10 cellular contexts compared by ENCODE assay signal in genomic region chr22:45242778-45243191, GRCh38. TPM values are rescaled to one million over a fixed set of nuclear protein-coding genes. Genes with fewer than 3 reads are reported as not detected.
DNase-seq lines count a peak whose midpoint lies in the region; ATAC-seq and TF ChIP-seq lines count a peak whose summit lies in the region.
"Had no signal": no experiment of that assay in that cellular context is flagged by ENCODE, and none has a peak within 500 bp of the region (broad histone marks: within the 10 kb centered on the region; RNA-seq: fewer than 3 reads in every experiment).

No MANE protein-coding gene starts in this region.

- POLR2A ChIA-PET in MCF 10A (lab: Yijun Ruan, JAX) = no interaction called here

- BruUV-seq in MCF 10A (replicated peaks; lab: Mats Ljungman, UMichigan) (no TSS peak), mammary epithelial cell (replicated peaks; lab: Mats Ljungman, UMichigan) (no TSS peak)

- peaks cover 6% of the 10 kb centered on the region for H3K36me3 Mint-ChIP-seq in MCF 10A (ENCODE audit: insufficient read depth, unreplicated experiment)

- dilution Hi-C loops in mammary epithelial cell (cut with HindIII; ENCODE audit: low sequenced_read_pairs) = no loop called here

- in situ Hi-C loops in mammary epithelial cell (cut with MboI; ENCODE audit: low sequenced_read_pairs in 2 of 2) = no loop called here

- no peaks in the 10 kb centered on the region for H3K27me3 ChIP-seq in mammary epithelial cell (ENCODE audit: insufficient read depth, low read length)

- no peaks in the 10 kb centered on the region for H3K9me3 Mint-ChIP-seq in MCF 10A (ENCODE audit: unreplicated experiment)
- H3K9me3 Mint-ChIP-seq: activated naive CD4-positive, alpha-beta T cell treated with anti-CD3 and anti-CD28 coated beads, Interleukin-2, amount 50 U/mL, for 24 hours had no signal

- H3K9me3 ChIP-seq in mammary epithelial cell (replicated peaks; ENCODE audit: insufficient read depth, low read length) = no peaks in the 10 kb centered on the region

- H3K4me1 ChIP-seq in mammary epithelial cell (ENCODE audit: insufficient read depth, low read length) = peaks cover 39% of the 10 kb centered on the region

- peaks cover 3% of the 10 kb centered on the region for H3K36me3 ChIP-seq in mammary epithelial cell (ENCODE audit: insufficient read depth, low read length)

- H3K4me1 Mint-ChIP-seq in MCF 10A (ENCODE audit: insufficient read depth, unreplicated experiment) = peaks cover 13% of the 10 kb centered on the region

- H3K79me2 ChIP-seq in mammary epithelial cell (ENCODE audit: insufficient read depth, low read length) = peaks cover 27% of the 10 kb centered on the region

- no peaks in the 10 kb centered on the region for H4K20me1 ChIP-seq in mammary epithelial cell (ENCODE audit: insufficient read depth, low read length)

- intact Hi-C loops in MCF 10A (cut with micrococcal nuclease) = no loop called here
- intact Hi-C loops in mammary epithelial cell (cut with micrococcal nuclease) = no loop called here

- 57% methylated on average over 6 of the region's 7 CpGs for WGBS in mammary epithelial cell (ENCODE audit: low coverage, missing lambda C conversion rate)

- H3K27ac ChIP-seq in mammary epithelial cell (ENCODE audit: insufficient read depth, low read depth, low read length) = no peak overlapping the region

- no peaks in the 10 kb centered on the region for H3K27me3 Mint-ChIP-seq in MCF 10A (ENCODE audit: insufficient read depth, unreplicated experiment)
- H3K27me3 Mint-ChIP-seq: activated naive CD4-positive, alpha-beta T cell treated with anti-CD3 and anti-CD28 coated beads, Interleukin-2, amount 50 U/mL, for 24 hours had no signal

- no peak overlapping the region for H3K27ac Mint-ChIP-seq in MCF 10A (ENCODE audit: low read depth, unreplicated experiment)
- H3K27ac Mint-ChIP-seq: activated naive CD4-positive, alpha-beta T cell treated with anti-CD3 and anti-CD28 coated beads, Interleukin-2, amount 50 U/mL, for 24 hours had no signal

- TF ChIP-seq CTCF in MCF 10A (IDR thresholded peaks at IDR 0.05; ENCODE audit: unreplicated experiment) (no peak), mammary epithelial cell (conservative IDR thresholded peaks at IDR 0.05 in 1 of 2, IDR thresholded peaks at IDR 0.05 in 1 of 2; ENCODE audit: extremely low read depth in 1 of 2, insufficient read depth in 1 of 2, low read depth in 1 of 2, low read length in 2 of 2) (no peak)

- no peak overlapping the region for H3K4me3 Mint-ChIP-seq in MCF 10A (ENCODE audit: unreplicated experiment)

- no peak overlapping the region for H3K4me2 ChIP-seq in mammary epithelial cell (ENCODE audit: insufficient read depth, low read depth, low read length)

- no peak overlapping the region for H3K4me3 ChIP-seq in mammary epithelial cell (replicated peaks in 1 of 3; ENCODE audit: insufficient read depth in 1 of 3, low read depth in 2 of 3, low read length in 3 of 3)

- peak; percentile 74 for DNase-seq in MCF 10A (ENCODE audit: unreplicated experiment)
- DNase-seq in mammary epithelial cell = no peak
- peak; percentile 23 for DNase-seq in SHP77 treated with DMSO at 0.1 percent for 48 hours (lab: John Stamatoyannopoulos, UW)
- peak; percentile 30 to 71 for DNase-seq in hippocampal formation (lab: John Stamatoyannopoulos, UW)
- no peak for DNase-seq in NOMO-1 treated with dmso at 0.1 percent for 144 hours (lab: John Stamatoyannopoulos, UW; ENCODE audit: unreplicated experiment)
- DNase-seq: stimulated activated CD4-positive, alpha-beta T cell treated with anti-CD3 and anti-CD28 coated beads, Interleukin-15, amount 100 ng/mL, for 24 hours had no signal

- no peak overlapping the region for H3K9ac ChIP-seq in mammary epithelial cell (ENCODE audit: insufficient read depth, low read length)

- no peak overlapping the region for H2AFZ ChIP-seq in mammary epithelial cell (ENCODE audit: low read depth, low read length)

- CTCF ChIA-PET in MCF 10A (lab: Yijun Ruan, JAX) (interaction anchor here (0.5 kb wide), 1 partner anchor 576 kb away, joined by 3 read pairs; no protein-coding TSS in a partner anchor), mammary epithelial cell (lab: Charles Lee; ENCODE audit: low non-redundant PET) (no interaction called here)

- no peak for ATAC-seq in HG02642 (IDR thresholded peaks at IDR 0.05; ENCODE audit: poor library complexity, unreplicated experiment)
- ATAC-seq in GM18520 (IDR thresholded peaks at IDR 0.05; ENCODE audit: unreplicated experiment) = no peak
- no peak for ATAC-seq in GM18502 (IDR thresholded peaks at IDR 0.05; ENCODE audit: poor library complexity, unreplicated experiment)

RNA-seq across cellular contexts. Expression of gene KIAA0930, which starts 2.1 kb away (rescaled TPM):
- 61.9 and 63.4 TPM in 2 replicates for total RNA-seq in MCF 10A (2022)
- 100 to 1,000 TPM; 164 to 199 TPM for total RNA-seq in mammary epithelial cell
- 175 TPM for polyA plus RNA-seq in mammary epithelial cell
- 219 TPM for polyA minus RNA-seq in mammary epithelial cell

RNA-seq across cellular contexts. Expression of gene UPK3A, which starts 42.0 kb away (rescaled TPM):
- not detected in 2 replicates for total RNA-seq in MCF 10A (2022)
- total RNA-seq in mammary epithelial cell = not detected
- polyA plus RNA-seq in mammary epithelial cell = not detected
- polyA minus RNA-seq in mammary epithelial cell = not detected

Comparison
In these comparisons a context has a peak if more than half of its experiments do, and no peak if none do; other contexts are left out.
1. DNase-seq: peak in MCF 10A (single experiment), SHP77 treated with DMSO at 0.1 percent for 48 hours (single experiment) and hippocampal formation (2 of 2); none in mammary epithelial cell (single experiment) and NOMO-1 treated with dmso at 0.1 percent for 144 hours (single experiment).